ENCODE assay signal across 8 cellular contexts in the genomic region with DNA sequence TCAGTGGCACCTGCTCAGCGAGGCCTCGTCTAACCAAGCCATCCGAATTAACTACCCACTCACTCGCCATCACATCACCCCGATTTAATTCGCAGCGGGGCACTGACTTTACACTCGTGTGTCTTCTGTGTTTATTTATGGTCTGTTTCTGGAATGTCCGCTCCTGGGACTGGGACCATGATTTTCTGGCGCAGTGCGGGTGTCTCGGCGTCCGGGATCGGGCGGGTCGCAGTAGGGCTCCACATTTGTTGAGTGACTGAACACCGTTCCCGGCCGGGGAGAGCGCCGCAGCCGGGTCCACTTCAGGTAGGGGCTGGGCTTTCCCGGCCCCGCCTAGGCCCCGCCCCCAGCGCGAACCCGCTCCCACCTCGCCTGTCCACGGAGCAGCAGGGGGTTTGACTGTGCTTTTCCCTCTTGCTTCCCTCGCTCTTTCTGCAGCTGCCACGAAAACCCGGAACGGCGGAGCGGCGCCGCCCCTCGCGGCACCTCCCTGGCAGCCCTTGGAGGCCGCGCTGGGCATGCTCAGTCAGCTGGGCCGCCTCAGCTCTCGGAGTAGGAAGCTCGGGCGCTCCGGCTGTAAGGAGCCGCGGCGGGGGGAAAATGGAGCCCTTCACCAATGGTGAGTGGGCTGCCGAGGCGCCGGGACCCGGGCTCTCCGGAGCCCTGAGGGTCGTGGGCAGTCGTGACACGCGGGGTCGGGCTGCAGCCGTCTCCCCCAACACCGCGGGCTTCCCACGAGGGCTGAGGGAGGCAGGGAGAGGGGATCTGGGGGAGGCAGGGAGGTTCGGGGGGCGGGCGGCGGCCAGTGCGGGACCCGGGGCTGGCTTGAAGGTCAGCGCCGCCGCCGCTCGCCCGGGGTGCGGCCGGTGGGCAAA. TPM values are rescaled to one million over a fixed set of nuclear protein-coding genes. Genes with fewer than 3 reads are reported as not detected.
DNase-seq lines count a peak whose midpoint lies in the region; ATAC-seq and TF ChIP-seq lines count a peak whose summit lies in the region.

A gene (plus strand): TSS at position 525 of the 875 bp plus-strand sequence. CDS start 76 bp downstream, at position 601.

- DNase-seq in BJ (ENCODE audit: low read depth) (peak; percentile 83), NCI-H69 (lab: John Stamatoyannopoulos, UW) (peak; percentile 99), dedifferentiated amniotic fluid mesenchymal stem cell (ENCODE audit: extremely low spot score) (peak; percentile 94), left lobe of liver (ENCODE audit: low spot score) (peak; percentile 99)
- peak; percentile 92 for DNase-seq in activated CD4-positive, alpha-beta T cell treated with anti-CD3 and anti-CD28 coated beads, Interleukin-2, amount 50 U/mL, for 1 hour
- DNase-seq in stimulated activated CD4-positive, alpha-beta T cell treated with anti-CD3 and anti-CD28 coated beads, Interleukin-2, amount 100 ng/mL, for 4 hours (ENCODE audit: low read depth): peak; percentile 91

- POLR2A ChIA-PET in BJ (lab: Charles Lee): interaction anchor here (0.6 kb wide), 1 partner anchor 58 kb away, joined by 3 read pairs; no protein-coding TSS in a partner anchor

- no peak for TF ChIP-seq CTCF in BJ (IDR thresholded peaks at IDR 0.05; ENCODE audit: insufficient read depth, low read depth, low read length)

- no peaks in the 10 kb centered on the region for H3K27me3 ChIP-seq in BJ (ENCODE audit: control insufficient read depth, insufficient read depth, low read length)

- CTCF ChIA-PET in BJ (lab: Yijun Ruan, JAX): interaction anchor here (0.5 kb wide), 1 partner anchor 21 kb away, joined by 3 read pairs; no protein-coding TSS in a partner anchor

- ATAC-seq in GM19328 (IDR thresholded peaks at IDR 0.05; ENCODE audit: unreplicated experiment) (peak; percentile 47), HG03520 (IDR thresholded peaks at IDR 0.05; ENCODE audit: unreplicated experiment) (peak; percentile 38), left lobe of liver (peak; percentile 82)

- no peaks in the 10 kb centered on the region for H3K36me3 ChIP-seq in BJ (ENCODE audit: control insufficient read depth, insufficient read depth, low read length)

- peak within 1 kb of the TSS; percentile 53 for H3K4me3 ChIP-seq in BJ (ENCODE audit: low read depth, low read length)

RNA-seq across cellular contexts. Expression of the gene that starts here (rescaled TPM):
- polyA plus RNA-seq in BJ (2011; rRNA removed): 6.3 and 12.3 TPM in 2 replicates
- 18.8 and 19.4 TPM in 2 replicates for polyA minus RNA-seq in BJ (2011; rRNA and poly(A)+ RNA removed)
- 8.4 TPM for total RNA-seq in left lobe of liver

Comparison
In these comparisons a context has a peak if more than half of its experiments do, and no peak if none do; other contexts are left out.
1. Peak in every context shown above with its lines: DNase-seq, ATAC-seq and H3K4me3 ChIP-seq.